In genomic region chr9:42365244-42365951, GRCh38 we compare ENCODE assay signal across 8 cellular contexts.
DNase-seq lines count a peak whose midpoint lies in the region; ATAC-seq, FAIRE-seq and TF ChIP-seq lines count a peak whose summit lies in the region.
"Not testable (repeated sequence)": the region's sequence is repeated elsewhere in the genome, so short reads cannot be mapped to it uniquely, and the experiment has no call there.

No MANE protein-coding gene starts in this region.

- H3K4me3 Mint-ChIP-seq in T-helper 17 cell = not testable (repeated sequence)

- TF ChIP-seq CTCF in mucosa of descending colon (IDR thresholded peaks at IDR 0.05) = not testable (repeated sequence)

- ATAC-seq in GM18520 (IDR thresholded peaks at IDR 0.05; ENCODE audit: unreplicated experiment) (peak; percentile 98), GM21390 (IDR thresholded peaks at IDR 0.05; ENCODE audit: unreplicated experiment) (peak; percentile 94), HG02885 (IDR thresholded peaks at IDR 0.05; ENCODE audit: poor library complexity, unreplicated experiment) (peak; percentile 90), HG03457 (IDR thresholded peaks at IDR 0.05; ENCODE audit: unreplicated experiment) (peak; percentile 84), T-helper 17 cell (peak; percentile 50), mucosa of descending colon (peak; percentile 36)

- H3K4me3 ChIP-seq in mucosa of descending colon = not testable (repeated sequence)

- not testable (repeated sequence) for DNase-seq in T-helper 17 cell, mucosa of descending colon
- DNase-seq in fibroblast of peridontal ligament (ENCODE audit: extremely low read depth) (peak; percentile 17), urothelium cell line (ENCODE audit: low spot score) (peak; percentile 10)

- not testable (repeated sequence) for H3K4me1 Mint-ChIP-seq in T-helper 17 cell

- H3K4me1 ChIP-seq in mucosa of descending colon (ENCODE audit: low read depth) = not testable (repeated sequence)

- H3K36me3 ChIP-seq in mucosa of descending colon (ENCODE audit: low read depth) = not testable (repeated sequence)

- not testable (repeated sequence) for H3K27ac Mint-ChIP-seq in T-helper 17 cell

- H3K27me3 Mint-ChIP-seq in T-helper 17 cell = not testable (repeated sequence)

- intact Hi-C loops in mucosa of descending colon (cut with DNase I, micrococcal nuclease) = not testable (repeated sequence)

- H3K36me3 Mint-ChIP-seq in T-helper 17 cell (ENCODE audit: low read depth) = not testable (repeated sequence)

- H3K9me3 ChIP-seq in T-helper 17 cell (ENCODE audit: control insufficient read depth, low read length, poor library complexity, severe bottlenecking); mucosa of descending colon: not testable (repeated sequence)

- not testable (repeated sequence) for FAIRE-seq in urothelium cell line (lab: Jason Lieb, UNC)

Comparison
In these comparisons a context has a peak if more than half of its experiments do, and no peak if none do; other contexts are left out.
1. ATAC-seq: peak in every context shown above with its lines; median percentile 98 in GM18520; 94 in GM21390; 90 in HG02885; 84 in HG03457; 50 in T-helper 17 cell; 36 in mucosa of descending colon.